ENCODE assay signal across 9 cellular contexts in genomic region chr17:77476920-77477805, GRCh38.
A peak's percentile ranks its signal among the peaks of the same experiment; 100 is the strongest.
DNase-seq lines count a peak whose midpoint lies in the region; ATAC-seq and TF ChIP-seq lines count a peak whose summit lies in the region.
"Had no signal": no experiment of that assay in that cellular context is flagged by ENCODE, and none has a peak within 500 bp of the region (broad histone marks: within the 10 kb centered on the region; RNA-seq: fewer than 3 reads in every experiment).

No MANE protein-coding gene starts in this region.

- peak overlapping the region in 1 of 2 donors; percentile 6 for H3K4me3 ChIP-seq in gastroesophageal sphincter
- H3K4me3 ChIP-seq: A549 had no signal

- TF ChIP-seq POLR2A in gastroesophageal sphincter (IDR thresholded peaks at IDR 0.05), result peak; percentile 43 to 55

- peak in 2 of 4 experiments; percentile 32 to 51 for TF ChIP-seq CTCF in gastroesophageal sphincter (IDR thresholded peaks at IDR 0.05)
- no peak for TF ChIP-seq CTCF in progenitor cell of endocrine pancreas (IDR thresholded peaks at IDR 0.05; ENCODE audit: unreplicated experiment)

- peak overlapping the region; percentile 24 for H3K4me3 Mint-ChIP-seq in activated CD4-positive, alpha-beta T cell treated with anti-CD3 and anti-CD28 coated beads for 36 hours
- peak overlapping the region; percentile 74 for H3K4me3 Mint-ChIP-seq in activated T-helper 17 cell treated with anti-CD3 and anti-CD28 coated beads, Interleukin-2, amount 50 U/mL, for 72 hours
- no peak overlapping the region for H3K4me3 Mint-ChIP-seq in progenitor cell of endocrine pancreas (ENCODE audit: low read depth)

- peaks cover 45% of the 10 kb centered on the region for H3K36me3 Mint-ChIP-seq in activated CD4-positive, alpha-beta T cell treated with anti-CD3 and anti-CD28 coated beads for 36 hours (ENCODE audit: low read depth)
- peaks cover 78% of the 10 kb centered on the region for H3K36me3 Mint-ChIP-seq in activated T-helper 17 cell treated with anti-CD3 and anti-CD28 coated beads, Interleukin-2, amount 50 U/mL, for 72 hours (ENCODE audit: low read depth)
- no peaks in the 10 kb centered on the region for H3K36me3 Mint-ChIP-seq in progenitor cell of endocrine pancreas (ENCODE audit: insufficient read depth)

- peak overlapping the region; percentile 80 for H3K27ac Mint-ChIP-seq in activated CD4-positive, alpha-beta T cell treated with anti-CD3 and anti-CD28 coated beads for 36 hours
- H3K27ac Mint-ChIP-seq in activated T-helper 17 cell treated with anti-CD3 and anti-CD28 coated beads, Interleukin-2, amount 50 U/mL, for 72 hours, result peak overlapping the region; percentile 86
- peak overlapping the region; percentile 85 for H3K27ac Mint-ChIP-seq in progenitor cell of endocrine pancreas

- no peaks in the 10 kb centered on the region for H3K9me3 Mint-ChIP-seq in activated CD4-positive, alpha-beta T cell treated with anti-CD3 and anti-CD28 coated beads for 36 hours (ENCODE audit: low read depth)
- H3K9me3 Mint-ChIP-seq in activated T-helper 17 cell treated with anti-CD3 and anti-CD28 coated beads, Interleukin-2, amount 50 U/mL, for 72 hours, result no peaks in the 10 kb centered on the region
- H3K9me3 Mint-ChIP-seq in progenitor cell of endocrine pancreas (ENCODE audit: low read depth), result no peaks in the 10 kb centered on the region

- peaks cover 29 to 99% (median 88%) of the 10 kb centered on the region in 3 donors for H3K4me1 ChIP-seq in gastroesophageal sphincter

- intact Hi-C loops in activated CD4-positive, alpha-beta T cell treated with anti-CD3 and anti-CD28 coated beads for 36 hours (cut with DNase I, micrococcal nuclease), result loop anchor here in 1 of 2 experiments (1.0 to 10.0 kb wide), 2 partner anchors 146 to 332 kb away; partner anchors contain the start of gene SEC14L1

- TF ChIP-seq EP300 in gastroesophageal sphincter (IDR thresholded peaks at IDR 0.05), result no peak

- H3K36me3 ChIP-seq in gastroesophageal sphincter, result peaks cover 0 to 7% of the 10 kb centered on the region in 2 donors

- ATAC-seq in activated CD4-positive, alpha-beta T cell treated with anti-CD3 and anti-CD28 coated beads for 36 hours, result peak; percentile 33
- peak; percentile 17 for ATAC-seq in activated T-helper 17 cell treated with anti-CD3 and anti-CD28 coated beads, Interleukin-2, amount 50 U/mL, for 72 hours (replicated peaks)
- peak; percentile 87 for ATAC-seq in gastroesophageal sphincter
- ATAC-seq in HG03095 (IDR thresholded peaks at IDR 0.05; ENCODE audit: unreplicated experiment), result no peak
- ATAC-seq: A549 had no signal

- POLR2A ChIA-PET in activated CD4-positive, alpha-beta T cell treated with anti-CD3 and anti-CD28 coated beads for 36 hours (lab: Charles Lee), result interaction anchor here (0.6 kb wide), 1 partner anchor 11 kb away, joined by 3 read pairs; no protein-coding TSS in a partner anchor

- no peaks in the 10 kb centered on the region for H3K27me3 ChIP-seq in gastroesophageal sphincter

- no peaks in the 10 kb centered on the region for H3K9me3 ChIP-seq in gastroesophageal sphincter
- H3K9me3 ChIP-seq: A549 had no signal

- WGBS in gastroesophageal sphincter (ENCODE audit: low coverage in 1 of 2), 2 donors, result 14 to 16% methylated on average over 9 to 10 of the region's 22 CpGs

- H3K27ac ChIP-seq in gastroesophageal sphincter, result peak overlapping the region; percentile 79 to 94 (median 89)
- H3K27ac ChIP-seq: A549 had no signal

- H3K27me3 Mint-ChIP-seq in activated CD4-positive, alpha-beta T cell treated with anti-CD3 and anti-CD28 coated beads for 36 hours, result no peaks in the 10 kb centered on the region
- H3K27me3 Mint-ChIP-seq in activated T-helper 17 cell treated with anti-CD3 and anti-CD28 coated beads, Interleukin-2, amount 50 U/mL, for 72 hours, result no peaks in the 10 kb centered on the region
- no peaks in the 10 kb centered on the region for H3K27me3 Mint-ChIP-seq in progenitor cell of endocrine pancreas

- CTCF ChIA-PET in activated CD4-positive, alpha-beta T cell treated with anti-CD3 and anti-CD28 coated beads for 36 hours (lab: Charles Lee), result interaction anchor here (1.0 to 1.6 kb wide), 5 partner anchors 8 to 146 kb away, joined by 3 to 9 read pairs (median 5); no protein-coding TSS in a partner anchor

- peaks cover 78% of the 10 kb centered on the region for H3K4me1 Mint-ChIP-seq in activated CD4-positive, alpha-beta T cell treated with anti-CD3 and anti-CD28 coated beads for 36 hours
- peaks cover 59% of the 10 kb centered on the region for H3K4me1 Mint-ChIP-seq in activated T-helper 17 cell treated with anti-CD3 and anti-CD28 coated beads, Interleukin-2, amount 50 U/mL, for 72 hours
- peaks cover 44% of the 10 kb centered on the region for H3K4me1 Mint-ChIP-seq in progenitor cell of endocrine pancreas (ENCODE audit: low read depth)

- peak; percentile 74 for DNase-seq in activated CD4-positive, alpha-beta T cell treated with anti-CD3 and anti-CD28 coated beads for 36 hours
- no peak for DNase-seq in activated CD4-positive, alpha-beta T cell treated with anti-CD3 and anti-CD28 coated beads for 1 hour
- DNase-seq in progenitor cell of endocrine pancreas (ENCODE audit: low spot score, unreplicated experiment) (no peak), SK-N-DZ (ENCODE audit: low spot score) (no peak)
- no peak for DNase-seq in activated CD8-positive, alpha-beta memory T cell treated with anti-CD3 and anti-CD28 coated beads, Interleukin-2, amount 50 U/mL, for 48 hours
